Comparison of ENCODE assay signal across 1 cellular context in genomic region chr22:50140615-50141014, GRCh38.
TF ChIP-seq lines count a peak whose summit lies in the region.

No MANE protein-coding gene starts in this region.

TF ChIP-seq in HepG2, 621 proteins besides CTCF, POLR2A, EP300 and RAD21 (continued from another document and continues in another):
- TF ChIP-seq ZNF431 (CRISPR knock-in tag; IDR thresholded peaks at IDR 0.05; ENCODE audit: borderline replicate concordance, low read depth) (no peak), TFAP4 (IDR thresholded peaks at IDR 0.05; ENCODE audit: borderline replicate concordance, low read depth) (peak; percentile 54), E2F1 (CRISPR knock-in tag; IDR thresholded peaks at IDR 0.05) (no peak), MYNN (CRISPR knock-in tag; IDR thresholded peaks at IDR 0.05; ENCODE audit: low read depth) (no peak), ZSCAN21 (CRISPR knock-in tag; IDR thresholded peaks at IDR 0.05; ENCODE audit: borderline replicate concordance) (no peak), EZH2 (conservative IDR thresholded peaks at IDR 0.05; ENCODE audit: low read depth, low read length) (no peak), ZFP62 (CRISPR knock-in tag; IDR thresholded peaks at IDR 0.05) (no peak), KDM3A (CRISPR knock-in tag; IDR thresholded peaks at IDR 0.05; ENCODE audit: low read depth) (peak; percentile 29; the same call in 1 of the 2 replicates), PHB2 (IDR thresholded peaks at IDR 0.05; ENCODE audit: partially characterized antibody) (no peak), ZFP36L1 (CRISPR knock-in tag; IDR thresholded peaks at IDR 0.05) (no peak), NCOA1 (CRISPR knock-in tag; IDR thresholded peaks at IDR 0.05) (no peak), FOSL1 (CRISPR knock-in tag; IDR thresholded peaks at IDR 0.05; ENCODE audit: borderline replicate concordance) (no peak), NR2F1 (CRISPR knock-in tag; IDR thresholded peaks at IDR 0.05) (peak; percentile 67 to 87), TBX2 (CRISPR knock-in tag; IDR thresholded peaks at IDR 0.05; ENCODE audit: borderline replicate concordance) (peak; percentile 68), ZNF761 (CRISPR knock-in tag; conservative IDR thresholded peaks at IDR 0.05) (no peak), ZNF709 (CRISPR knock-in tag; IDR thresholded peaks at IDR 0.05) (no peak), ZSCAN22 (CRISPR knock-in tag; IDR thresholded peaks at IDR 0.05) (no peak), HMGA1 (CRISPR knock-in tag; conservative IDR thresholded peaks at IDR 0.05) (no peak), CBX2 (IDR thresholded peaks at IDR 0.05; ENCODE audit: low read depth, low read length) (no peak), CBX2 (CRISPR knock-in tag; IDR thresholded peaks at IDR 0.05; ENCODE audit: low read depth) (no peak), HES4 (CRISPR knock-in tag; IDR thresholded peaks at IDR 0.05; ENCODE audit: borderline replicate concordance) (no peak), GTF3A (CRISPR knock-in tag; conservative IDR thresholded peaks at IDR 0.05) (no peak), ZMAT5 (CRISPR knock-in tag; IDR thresholded peaks at IDR 0.05; ENCODE audit: borderline replicate concordance, low read depth) (no peak), SRF (IDR thresholded peaks at IDR 0.05; ENCODE audit: low read depth, low read length) (no peak), CC2D1A (CRISPR knock-in tag; IDR thresholded peaks at IDR 0.05) (no peak), MEIS2 (CRISPR knock-in tag; IDR thresholded peaks at IDR 0.05) (0 out of 2 replicates have a peak, but pooled peaks have one; percentile 43), ZFY (CRISPR knock-in tag; IDR thresholded peaks at IDR 0.05) (no peak), NBN (conservative IDR thresholded peaks at IDR 0.05) (no peak), GATAD1 (CRISPR knock-in tag; IDR thresholded peaks at IDR 0.05) (peak; percentile 26; the same call in 1 of the 2 replicates), ZNF276 (CRISPR knock-in tag; IDR thresholded peaks at IDR 0.05; ENCODE audit: low read depth) (no peak), GATAD2A (CRISPR knock-in tag; IDR thresholded peaks at IDR 0.05) (peak; percentile 89), KLF16 (CRISPR knock-in tag; IDR thresholded peaks at IDR 0.05) (0 out of 4 replicates have a peak, but pooled peaks of 1 of the 2 experiments have one; percentile 57), NR2F2 (IDR thresholded peaks at IDR 0.05; ENCODE audit: borderline replicate concordance, low read depth) (peak; percentile 46; the same call in 1 of the 2 replicates), ZNF607 (CRISPR knock-in tag; IDR thresholded peaks at IDR 0.05; ENCODE audit: borderline replicate concordance) (no peak), HIVEP1 (CRISPR knock-in tag; IDR thresholded peaks at IDR 0.05) (no peak), MATR3 (CRISPR knock-in tag; IDR thresholded peaks at IDR 0.05) (no peak), YEATS4 (CRISPR knock-in tag; IDR thresholded peaks at IDR 0.05; ENCODE audit: borderline replicate concordance) (no peak), ZBTB49 (CRISPR knock-in tag; IDR thresholded peaks at IDR 0.05; ENCODE audit: borderline replicate concordance) (no peak), HNRNPH1 (optimal IDR thresholded peaks at IDR 0.05; ENCODE audit: low read depth, low read length) (no peak), ZNF773 (CRISPR knock-in tag; IDR thresholded peaks at IDR 0.05; ENCODE audit: borderline replicate concordance) (no peak), ZNF275 (CRISPR knock-in tag; IDR thresholded peaks at IDR 0.05; ENCODE audit: borderline replicate concordance) (no peak)
- TF ChIP-seq, protein P1, sequence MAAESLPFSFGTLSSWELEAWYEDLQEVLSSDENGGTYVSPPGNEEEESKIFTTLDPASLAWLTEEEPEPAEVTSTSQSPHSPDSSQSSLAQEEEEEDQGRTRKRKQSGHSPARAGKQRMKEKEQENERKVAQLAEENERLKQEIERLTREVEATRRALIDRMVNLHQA (CRISPR knock-in tag; IDR thresholded peaks at IDR 0.05) = no peak
- TF ChIP-seq, protein P2, sequence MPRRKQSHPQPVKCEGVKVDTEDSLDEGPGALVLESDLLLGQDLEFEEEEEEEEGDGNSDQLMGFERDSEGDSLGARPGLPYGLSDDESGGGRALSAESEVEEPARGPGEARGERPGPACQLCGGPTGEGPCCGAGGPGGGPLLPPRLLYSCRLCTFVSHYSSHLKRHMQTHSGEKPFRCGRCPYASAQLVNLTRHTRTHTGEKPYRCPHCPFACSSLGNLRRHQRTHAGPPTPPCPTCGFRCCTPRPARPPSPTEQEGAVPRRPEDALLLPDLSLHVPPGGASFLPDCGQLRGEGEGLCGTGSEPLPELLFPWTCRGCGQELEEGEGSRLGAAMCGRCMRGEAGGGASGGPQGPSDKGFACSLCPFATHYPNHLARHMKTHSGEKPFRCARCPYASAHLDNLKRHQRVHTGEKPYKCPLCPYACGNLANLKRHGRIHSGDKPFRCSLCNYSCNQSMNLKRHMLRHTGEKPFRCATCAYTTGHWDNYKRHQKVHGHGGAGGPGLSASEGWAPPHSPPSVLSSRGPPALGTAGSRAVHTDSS (CRISPR knock-in tag; conservative IDR thresholded peaks at IDR 0.05) = no peak
- TF ChIP-seq, protein P3, sequence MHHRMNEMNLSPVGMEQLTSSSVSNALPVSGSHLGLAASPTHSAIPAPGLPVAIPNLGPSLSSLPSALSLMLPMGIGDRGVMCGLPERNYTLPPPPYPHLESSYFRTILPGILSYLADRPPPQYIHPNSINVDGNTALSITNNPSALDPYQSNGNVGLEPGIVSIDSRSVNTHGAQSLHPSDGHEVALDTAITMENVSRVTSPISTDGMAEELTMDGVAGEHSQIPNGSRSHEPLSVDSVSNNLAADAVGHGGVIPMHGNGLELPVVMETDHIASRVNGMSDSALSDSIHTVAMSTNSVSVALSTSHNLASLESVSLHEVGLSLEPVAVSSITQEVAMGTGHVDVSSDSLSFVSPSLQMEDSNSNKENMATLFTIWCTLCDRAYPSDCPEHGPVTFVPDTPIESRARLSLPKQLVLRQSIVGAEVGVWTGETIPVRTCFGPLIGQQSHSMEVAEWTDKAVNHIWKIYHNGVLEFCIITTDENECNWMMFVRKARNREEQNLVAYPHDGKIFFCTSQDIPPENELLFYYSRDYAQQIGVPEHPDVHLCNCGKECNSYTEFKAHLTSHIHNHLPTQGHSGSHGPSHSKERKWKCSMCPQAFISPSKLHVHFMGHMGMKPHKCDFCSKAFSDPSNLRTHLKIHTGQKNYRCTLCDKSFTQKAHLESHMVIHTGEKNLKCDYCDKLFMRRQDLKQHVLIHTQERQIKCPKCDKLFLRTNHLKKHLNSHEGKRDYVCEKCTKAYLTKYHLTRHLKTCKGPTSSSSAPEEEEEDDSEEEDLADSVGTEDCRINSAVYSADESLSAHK (CRISPR knock-in tag; IDR thresholded peaks at IDR 0.05; ENCODE audit: borderline replicate concordance) = no peak
- TF ChIP-seq, protein P4, sequence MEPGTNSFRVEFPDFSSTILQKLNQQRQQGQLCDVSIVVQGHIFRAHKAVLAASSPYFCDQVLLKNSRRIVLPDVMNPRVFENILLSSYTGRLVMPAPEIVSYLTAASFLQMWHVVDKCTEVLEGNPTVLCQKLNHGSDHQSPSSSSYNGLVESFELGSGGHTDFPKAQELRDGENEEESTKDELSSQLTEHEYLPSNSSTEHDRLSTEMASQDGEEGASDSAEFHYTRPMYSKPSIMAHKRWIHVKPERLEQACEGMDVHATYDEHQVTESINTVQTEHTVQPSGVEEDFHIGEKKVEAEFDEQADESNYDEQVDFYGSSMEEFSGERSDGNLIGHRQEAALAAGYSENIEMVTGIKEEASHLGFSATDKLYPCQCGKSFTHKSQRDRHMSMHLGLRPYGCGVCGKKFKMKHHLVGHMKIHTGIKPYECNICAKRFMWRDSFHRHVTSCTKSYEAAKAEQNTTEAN (CRISPR knock-in tag; conservative IDR thresholded peaks at IDR 0.05) = 0 out of 2 replicates have a peak, but pooled peaks have one; percentile 33
- TF ChIP-seq, protein P5, sequence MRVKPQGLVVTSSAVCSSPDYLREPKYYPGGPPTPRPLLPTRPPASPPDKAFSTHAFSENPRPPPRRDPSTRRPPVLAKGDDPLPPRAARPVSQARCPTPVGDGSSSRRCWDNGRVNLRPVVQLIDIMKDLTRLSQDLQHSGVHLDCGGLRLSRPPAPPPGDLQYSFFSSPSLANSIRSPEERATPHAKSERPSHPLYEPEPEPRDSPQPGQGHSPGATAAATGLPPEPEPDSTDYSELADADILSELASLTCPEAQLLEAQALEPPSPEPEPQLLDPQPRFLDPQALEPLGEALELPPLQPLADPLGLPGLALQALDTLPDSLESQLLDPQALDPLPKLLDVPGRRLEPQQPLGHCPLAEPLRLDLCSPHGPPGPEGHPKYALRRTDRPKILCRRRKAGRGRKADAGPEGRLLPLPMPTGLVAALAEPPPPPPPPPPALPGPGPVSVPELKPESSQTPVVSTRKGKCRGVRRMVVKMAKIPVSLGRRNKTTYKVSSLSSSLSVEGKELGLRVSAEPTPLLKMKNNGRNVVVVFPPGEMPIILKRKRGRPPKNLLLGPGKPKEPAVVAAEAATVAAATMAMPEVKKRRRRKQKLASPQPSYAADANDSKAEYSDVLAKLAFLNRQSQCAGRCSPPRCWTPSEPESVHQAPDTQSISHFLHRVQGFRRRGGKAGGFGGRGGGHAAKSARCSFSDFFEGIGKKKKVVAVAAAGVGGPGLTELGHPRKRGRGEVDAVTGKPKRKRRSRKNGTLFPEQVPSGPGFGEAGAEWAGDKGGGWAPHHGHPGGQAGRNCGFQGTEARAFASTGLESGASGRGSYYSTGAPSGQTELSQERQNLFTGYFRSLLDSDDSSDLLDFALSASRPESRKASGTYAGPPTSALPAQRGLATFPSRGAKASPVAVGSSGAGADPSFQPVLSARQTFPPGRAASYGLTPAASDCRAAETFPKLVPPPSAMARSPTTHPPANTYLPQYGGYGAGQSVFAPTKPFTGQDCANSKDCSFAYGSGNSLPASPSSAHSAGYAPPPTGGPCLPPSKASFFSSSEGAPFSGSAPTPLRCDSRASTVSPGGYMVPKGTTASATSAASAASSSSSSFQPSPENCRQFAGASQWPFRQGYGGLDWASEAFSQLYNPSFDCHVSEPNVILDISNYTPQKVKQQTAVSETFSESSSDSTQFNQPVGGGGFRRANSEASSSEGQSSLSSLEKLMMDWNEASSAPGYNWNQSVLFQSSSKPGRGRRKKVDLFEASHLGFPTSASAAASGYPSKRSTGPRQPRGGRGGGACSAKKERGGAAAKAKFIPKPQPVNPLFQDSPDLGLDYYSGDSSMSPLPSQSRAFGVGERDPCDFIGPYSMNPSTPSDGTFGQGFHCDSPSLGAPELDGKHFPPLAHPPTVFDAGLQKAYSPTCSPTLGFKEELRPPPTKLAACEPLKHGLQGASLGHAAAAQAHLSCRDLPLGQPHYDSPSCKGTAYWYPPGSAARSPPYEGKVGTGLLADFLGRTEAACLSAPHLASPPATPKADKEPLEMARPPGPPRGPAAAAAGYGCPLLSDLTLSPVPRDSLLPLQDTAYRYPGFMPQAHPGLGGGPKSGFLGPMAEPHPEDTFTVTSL (CRISPR knock-in tag; IDR thresholded peaks at IDR 0.05; ENCODE audit: borderline replicate concordance) = peak; percentile 35; the same call in 1 of the 2 replicates
